In genomic region chr11:104320956-104321355, GRCh38 we compare ENCODE assay signal across 26 cellular contexts.
"Had no signal": no experiment of that assay in that cellular context is flagged by ENCODE, and none has a peak within 500 bp of the region (broad histone marks: within the 10 kb centered on the region; RNA-seq: fewer than 3 reads in every experiment).

No MANE protein-coding gene starts in this region.

- H3K27me3 ChIP-seq: neural progenitor cell, ovary, right lobe of liver, sigmoid colon, suprapubic skin, testis, tibial artery, transverse colon, upper lobe of right lung, uterus had no signal

- DNase-seq: natural killer cell; occipital lobe; ovary; posterior cingulate gyrus; psoas muscle; right cardiac atrium; right lobe of liver; sigmoid colon; small intestine; stimulated activated CD4-positive, alpha-beta T cell treated with anti-CD3 and anti-CD28 coated beads, Interleukin-15, amount 100 ng/mL, for 24 hours; stimulated activated CD4-positive, alpha-beta T cell treated with anti-CD3 and anti-CD28 coated beads, Interleukin-4, amount 100 ng/mL, for 1 hour; stimulated activated CD4-positive, alpha-beta T cell treated with anti-CD3 and anti-CD28 coated beads, Interleukin-4, amount 100 ng/mL, for 4 hours; stimulated activated CD8-positive, alpha-beta memory T cell treated with anti-CD3 and anti-CD28 coated beads, Interleukin-4, amount 100 ng/mL, for 48 hours; stimulated activated naive CD4-positive, alpha-beta T cell; stimulated activated naive CD8-positive, alpha-beta T cell treated with anti-CD3 and anti-CD28 coated beads, Interleukin-15, amount 100 ng/mL, for 72 hours; stimulated activated naive CD8-positive, alpha-beta T cell treated with anti-CD3 and anti-CD28 coated beads, Interleukin-15, Interleukin-2, amounts not matched to agents 100 U/mL and 50 U/mL, for 24 hours; substantia nigra; testis; tibial artery; transverse colon; upper lobe of right lung; uterus had no signal

- H3K27ac ChIP-seq: neural progenitor cell, ovary, parathyroid adenoma, psoas muscle, right lobe of liver, sigmoid colon, suprapubic skin, testis, tibial artery, transverse colon, upper lobe of right lung, uterus had no signal

- H3K36me3 ChIP-seq: neural progenitor cell, ovary, right lobe of liver, sigmoid colon, suprapubic skin, tibial artery, transverse colon, upper lobe of right lung, uterus had no signal

- H3K4me2 ChIP-seq: neural progenitor cell had no signal

- H3K79me2 ChIP-seq: parathyroid adenoma had no signal

- H3K4me3 ChIP-seq: neural progenitor cell, ovary, psoas muscle, right lobe of liver, sigmoid colon, suprapubic skin, testis, tibial artery, transverse colon, upper lobe of right lung, uterus had no signal

- FAIRE-seq: small intestine had no signal

- ATAC-seq: natural killer cell; psoas muscle; right cardiac atrium; right lobe of liver; stimulated activated memory B cell treated with anti-CD40 and anti-IgM and Interleukin-4, amounts not matched to agents 10 μg/mL and 1 μg/mL and 100 μg/mL, for 72 hours; stimulated activated naive CD8-positive, alpha-beta T cell treated with anti-CD3 and anti-CD28 coated beads, Interleukin-15, amount 100 ng/mL, for 72 hours; stimulated activated naive CD8-positive, alpha-beta T cell treated with anti-CD3 and anti-CD28 coated beads, Interleukin-15, Interleukin-2, amounts not matched to agents 100 U/mL and 50 U/mL, for 24 hours; upper lobe of right lung had no signal

- H3K9me3 ChIP-seq: ovary, psoas muscle, right lobe of liver, sigmoid colon, suprapubic skin, testis, tibial artery, transverse colon, upper lobe of right lung, uterus had no signal

- H3K9ac ChIP-seq: neural progenitor cell, parathyroid adenoma had no signal

- H3K4me1 ChIP-seq: neural progenitor cell, parathyroid adenoma, right lobe of liver, suprapubic skin, testis, tibial artery, transverse colon, upper lobe of right lung, uterus had no signal

- H2AFZ ChIP-seq: neural progenitor cell, parathyroid adenoma had no signal
